8 cellular contexts compared by ENCODE assay signal in genomic region chr2:241863021-241863954, GRCh38. TPM values are rescaled to one million over a fixed set of nuclear protein-coding genes. Genes with fewer than 3 reads are reported as not detected.
A peak's percentile ranks its signal among the peaks of the same experiment; 100 is the strongest.
DNase-seq lines count a peak whose midpoint lies in the region; ATAC-seq, FAIRE-seq and TF ChIP-seq lines count a peak whose summit lies in the region.

No MANE protein-coding gene starts in this region.

- no peak overlapping the region for H3K4me3 Mint-ChIP-seq in chondrocyte (ENCODE audit: unreplicated experiment)

- no peak for TF ChIP-seq EP300 in stomach (IDR thresholded peaks at IDR 0.05)

- intact Hi-C loops in stomach (cut with DNase I; ENCODE audit: low total_unique reads) = no loop called here

- H3K4me1 ChIP-seq in stomach (peaks cover 7 to 34% (median 20%) of the 10 kb centered on the region in 4 donors), small intestine (ENCODE audit: control insufficient read depth in 2 of 2, insufficient read depth in 1 of 2, low read depth in 1 of 2, low read length in 1 of 2) (peaks cover 0 to 3% of the 10 kb centered on the region in 2 donors)

- no peak for DNase-seq in activated CD4-positive, CD25-positive, alpha-beta regulatory T cell (lab: John Stamatoyannopoulos, UW)
- peak; percentile 55 for DNase-seq in activated CD8-positive, alpha-beta memory T cell treated with anti-CD3 and anti-CD28 coated beads, Interleukin-2, amount 50 U/mL, for 4 hours
- DNase-seq in left kidney (ENCODE audit: low read depth, low spot score) (peak; percentile 73), stomach (no peak), chondrocyte (ENCODE audit: low spot score) (no peak), small intestine (no peak), NCI-H1048 (lab: John Stamatoyannopoulos, UW) (no peak)

- no peaks in the 10 kb centered on the region for H3K36me3 Mint-ChIP-seq in chondrocyte (ENCODE audit: low read depth)

- peak; percentile 43 to 44 for ATAC-seq in activated CD4-positive, CD25-positive, alpha-beta regulatory T cell treated with anti-CD3 and anti-CD28 coated beads, Interleukin-2, amount 50 U/mL, for 24 hours

- WGBS in stomach, 5 donors = 40 to 50% (median 48%) methylated on average over 39 to 48 of the region's 48 CpGs
- whole genome bisulfite sequencing in small intestine, 3 donors = 46 to 48% (median 47%) methylated on average over 48 of the region's 48 CpGs

- peaks cover 27% of the 10 kb centered on the region for H3K27me3 Mint-ChIP-seq in chondrocyte (ENCODE audit: low read depth)

- H3K36me3 ChIP-seq in stomach (no peaks in the 10 kb centered on the region), small intestine (ENCODE audit: control insufficient read depth in 2 of 2, insufficient read depth in 2 of 2, low read length in 2 of 2) (no peaks in the 10 kb centered on the region)

- H3K27ac Mint-ChIP-seq in chondrocyte (ENCODE audit: unreplicated experiment) = no peak overlapping the region

- H3K4me3 ChIP-seq in stomach = peak overlapping the region in 2 of 4 donors; percentile 5 to 27
- H3K4me3 ChIP-seq in small intestine (ENCODE audit: low read depth in 1 of 2, low read length in 2 of 2) = peak overlapping the region in 1 of 2 donors; percentile 10

- H3K9me3 ChIP-seq in stomach (no peaks in the 10 kb centered on the region), small intestine (ENCODE audit: control insufficient read depth, low read depth) (no peaks in the 10 kb centered on the region)

- H3K27me3 ChIP-seq in stomach (peaks cover 3 to 95% (median 38%) of the 10 kb centered on the region in 3 donors), small intestine (ENCODE audit: control insufficient read depth in 2 of 2, insufficient read depth in 2 of 2, low read length in 2 of 2) (peaks cover 0 to 19% of the 10 kb centered on the region in 2 donors)

- H3K27ac ChIP-seq in stomach (peak overlapping the region in 3 of 5 donors; percentile 28 to 41 (median 33)), small intestine (ENCODE audit: low read depth in 1 of 2, low read length in 1 of 2) (no peak overlapping the region)

- H3K9me3 Mint-ChIP-seq in chondrocyte (ENCODE audit: low read depth) = no peaks in the 10 kb centered on the region

- no peak for TF ChIP-seq POLR2A in stomach (IDR thresholded peaks at IDR 0.05)

- H3K4me1 Mint-ChIP-seq in chondrocyte (ENCODE audit: low read depth) = no peaks in the 10 kb centered on the region

- FAIRE-seq in small intestine (lab: Jason Lieb, UNC) = no peak

- TF ChIP-seq CTCF in stomach (IDR thresholded peaks at IDR 0.05) (no peak), chondrocyte (IDR thresholded peaks at IDR 0.05) (no peak)

RNA-seq across cellular contexts. Expression of gene PDCD1, which starts 4.6 kb away (rescaled TPM):
- total RNA-seq in stomach (1 to 10 TPM in 1 of 5 donors, under 1 TPM in 1, not detected in 3; 0.18 to 2.2 TPM), chondrocyte (not detected in 3 replicates)
- polyA plus RNA-seq in stomach (under 1 TPM; 0.31 to 0.76 (median 0.60) TPM), small intestine (1 to 10 TPM in 1 of 3 donors, under 1 TPM in 1, not detected in 1; 0.27 to 1.2 TPM)

RNA-seq across cellular contexts. Expression of gene RTP5, which starts 6.2 kb away (rescaled TPM):
- total RNA-seq in stomach (under 1 TPM in 1 of 5 donors, not detected in 4; 0.43 TPM), chondrocyte (not detected in 3 replicates)
- polyA plus RNA-seq in stomach (under 1 TPM in 1 of 3 donors, not detected in 2; 0.10 TPM), small intestine (under 1 TPM in 1 of 3 donors, not detected in 2; 0.04 TPM)

RNA-seq across cellular contexts. Expression of gene NEU4, which starts 54.3 kb away (rescaled TPM):
- 100 to 1,000 TPM in 1 of 5 donors, not detected in 4; 415 TPM for total RNA-seq in stomach
- under 1 TPM in 1 of 3 donors, not detected in 2; 0.08 TPM for polyA plus RNA-seq in stomach
- total RNA-seq in chondrocyte = 0.42 to 1.3 TPM (median 0.85 TPM) in 3 replicates
- polyA plus RNA-seq in small intestine = 100 to 1,000 TPM in 1 of 3 donors, 10 to 100 TPM in 1, 1 to 10 TPM in 1; 3.3 to 102 (median 82.3) TPM

Comparison
In these comparisons a context has a peak if more than half of its experiments do, and no peak if none do; other contexts are left out.
1. DNase-seq: peak in activated CD8-positive, alpha-beta memory T cell treated with anti-CD3 and anti-CD28 coated beads, Interleukin-2, amount 50 U/mL, for 4 hours (single experiment) and left kidney (single experiment); none in activated CD4-positive, CD25-positive, alpha-beta regulatory T cell (0 of 4), stomach (single experiment), chondrocyte (single experiment), small intestine (single experiment) and NCI-H1048 (single experiment).
2. H3K27ac ChIP-seq: peak in stomach (3 of 5); none in small intestine (0 of 2).